Comparison of ENCODE assay signal across 9 cellular contexts in the genomic region with DNA sequence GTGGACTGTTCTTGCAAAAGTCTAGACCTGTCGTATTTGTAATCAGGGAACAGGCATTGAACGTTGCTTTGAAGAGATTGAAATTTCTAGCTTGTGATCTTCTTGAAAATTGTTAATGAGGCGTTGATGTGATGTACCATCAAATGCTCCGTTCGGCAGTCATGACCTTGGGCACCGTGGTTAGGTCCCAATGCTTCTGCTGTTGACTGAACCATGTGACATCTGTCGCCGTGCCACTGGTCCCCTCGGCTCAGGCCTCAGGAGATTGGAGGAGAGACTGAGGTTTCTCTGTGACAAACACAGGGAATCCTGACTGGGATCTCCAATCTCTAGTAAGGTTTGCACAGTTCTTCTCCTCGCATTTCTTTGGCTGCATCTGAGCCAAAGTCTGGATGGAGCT. TPM values are rescaled to one million over a fixed set of nuclear protein-coding genes. Genes with fewer than 3 reads are reported as not detected.
A peak's percentile ranks its signal among the peaks of the same experiment; 100 is the strongest.
DNase-seq lines count a peak whose midpoint lies in the region; ATAC-seq and TF ChIP-seq lines count a peak whose summit lies in the region.
"Had no signal": no experiment of that assay in that cellular context is flagged by ENCODE, and none has a peak within 500 bp of the region (broad histone marks: within the 10 kb centered on the region; RNA-seq: fewer than 3 reads in every experiment).

No MANE protein-coding gene starts in this region.

- no peaks in the 10 kb centered on the region for H3K9me3 Mint-ChIP-seq in activated naive CD8-positive, alpha-beta T cell treated with anti-CD3 and anti-CD28 coated beads, Interleukin-2, amount 10 ng/mL, durations not matched to agents 7 days and 5 days

- peak overlapping the region; percentile 99 for H3K27ac Mint-ChIP-seq in activated naive CD8-positive, alpha-beta T cell treated with anti-CD3 and anti-CD28 coated beads, Interleukin-2, amount 10 ng/mL, durations not matched to agents 7 days and 5 days

- H3K36me3 Mint-ChIP-seq in activated naive CD8-positive, alpha-beta T cell treated with anti-CD3 and anti-CD28 coated beads, Interleukin-2, amount 10 ng/mL, durations not matched to agents 7 days and 5 days, result peaks cover 37% of the 10 kb centered on the region

- peaks cover 51% of the 10 kb centered on the region for H3K4me1 Mint-ChIP-seq in activated naive CD8-positive, alpha-beta T cell treated with anti-CD3 and anti-CD28 coated beads, Interleukin-2, amount 10 ng/mL, durations not matched to agents 7 days and 5 days

- no peaks in the 10 kb centered on the region for H3K27me3 Mint-ChIP-seq in activated naive CD8-positive, alpha-beta T cell treated with anti-CD3 and anti-CD28 coated beads, Interleukin-2, amount 10 ng/mL, durations not matched to agents 7 days and 5 days

- ATAC-seq in activated naive CD8-positive, alpha-beta T cell treated with anti-CD3 and anti-CD28 coated beads, Interleukin-2, amount 10 ng/mL, durations not matched to agents 7 days and 5 days (ENCODE audit: low read depth), result peak; percentile 7
- ATAC-seq in GM19397 (IDR thresholded peaks at IDR 0.05; ENCODE audit: unreplicated experiment), result no peak
- ATAC-seq in HG02763 (IDR thresholded peaks at IDR 0.05; ENCODE audit: unreplicated experiment), result no peak
- ATAC-seq in activated CD4-positive, CD25-positive, alpha-beta regulatory T cell treated with anti-CD3 and anti-CD28 coated beads, Interleukin-2, amount 50 U/mL, for 24 hours, result no peak

- POLR2A ChIA-PET in activated naive CD8-positive, alpha-beta T cell treated with anti-CD3 and anti-CD28 coated beads, Interleukin-2, amount 10 ng/mL, durations not matched to agents 7 days and 5 days (lab: Charles Lee), result interaction anchor here (1.7 to 4.5 kb wide), 3 partner anchors 9 to 35 kb away, joined by 4 to 101 read pairs (median 19); a partner anchor contains a TSS

- DNase-seq in MV-4-11 (lab: John Stamatoyannopoulos, UW) (peak; percentile 63), retinal pigment epithelial cell (ENCODE audit: low read depth) (no peak), anterior cingulate cortex (lab: John Stamatoyannopoulos, UW) (no peak)
- DNase-seq in activated naive CD8-positive, alpha-beta T cell treated with anti-CD3 and anti-CD28 coated beads, Interleukin-2, amount 10 ng/mL, durations not matched to agents 7 days and 5 days, result no peak
- DNase-seq: SHP77 had no signal

- peak overlapping the region; percentile 66; the same call in 1 of the 2 replicates for H3K4me3 ChIP-seq in GM08714 (ENCODE audit: low read length)
- H3K4me3 ChIP-seq in retinal pigment epithelial cell (ENCODE audit: low read length), result peak overlapping the region; percentile 44

- TF ChIP-seq CTCF in retinal pigment epithelial cell (conservative IDR thresholded peaks at IDR 0.05; ENCODE audit: low read depth, low read length), result no peak

- H3K4me3 Mint-ChIP-seq in activated naive CD8-positive, alpha-beta T cell treated with anti-CD3 and anti-CD28 coated beads, Interleukin-2, amount 10 ng/mL, durations not matched to agents 7 days and 5 days, result peak overlapping the region; percentile 99

RNA-seq across cellular contexts. Expression of a gene that starts 18.1 kb away (rescaled TPM):
- total RNA-seq in activated naive CD8-positive, alpha-beta T cell treated with anti-CD3 and anti-CD28 coated beads, Interleukin-2, amount 10 ng/mL, durations not matched to agents 7 days and 5 days, result 100 to 1,000 TPM; 290 to 307 TPM

RNA-seq across cellular contexts. Expression of a gene that starts 35.4 kb away (rescaled TPM):
- 10 to 100 TPM; 16.4 to 17.5 TPM for total RNA-seq in activated naive CD8-positive, alpha-beta T cell treated with anti-CD3 and anti-CD28 coated beads, Interleukin-2, amount 10 ng/mL, durations not matched to agents 7 days and 5 days
